In genomic region chr13:58298556-58299135, GRCh38 we compare ENCODE assay signal across 8 cellular contexts.
"Had no signal": no experiment of that assay in that cellular context is flagged by ENCODE, and none has a peak within 500 bp of the region (broad histone marks: within the 10 kb centered on the region; RNA-seq: fewer than 3 reads in every experiment).

No MANE protein-coding gene starts in this region.

- ATAC-seq: GM23338 had no signal

- FAIRE-seq: H1, H54, HTR-8/SVneo had no signal

- H3K9ac ChIP-seq: KMS-11 had no signal

- H3K4me3 ChIP-seq: GM23338 had no signal

- H3K4me2 ChIP-seq: GM23338, KMS-11 had no signal

- DNase-seq: H9, HCEC 1CT, KBM-7 had no signal

- H3K27ac ChIP-seq: KMS-11 had no signal

- H2AFZ ChIP-seq: GM23338 had no signal
